In genomic region chr2:47039913-47040562, GRCh38 we compare ENCODE assay signal across 13 cellular contexts.
DNase-seq lines count a peak whose midpoint lies in the region; ATAC-seq and TF ChIP-seq lines count a peak whose summit lies in the region.
"Had no signal": no experiment of that assay in that cellular context is flagged by ENCODE, and none has a peak within 500 bp of the region (broad histone marks: within the 10 kb centered on the region; RNA-seq: fewer than 3 reads in every experiment).

No MANE protein-coding gene starts in this region.

- intact Hi-C loops in activated CD4-positive, alpha-beta memory T cell treated with anti-CD3 and anti-CD28 coated beads for 36 hours (cut with micrococcal nuclease) = no loop called here

- POLR2A ChIA-PET in activated CD4-positive, alpha-beta memory T cell treated with anti-CD3 and anti-CD28 coated beads, Interleukin-2, amount 10 ng/mL, durations not matched to agents 7 days and 5 days (lab: Charles Lee) = no interaction called here
- POLR2A ChIA-PET in activated CD4-positive, alpha-beta memory T cell treated with anti-CD3 and anti-CD28 coated beads for 36 hours (lab: Charles Lee) = no interaction called here

- no peak for TF ChIP-seq CTCF in thoracic aorta (IDR thresholded peaks at IDR 0.05)

- H3K9me3 ChIP-seq in thoracic aorta = no peaks in the 10 kb centered on the region
- H3K9me3 ChIP-seq: testis had no signal

- H3K9me3 Mint-ChIP-seq in activated CD4-positive, alpha-beta memory T cell treated with anti-CD3 and anti-CD28 coated beads, Interleukin-2, amount 10 ng/mL, durations not matched to agents 7 days and 5 days = no peaks in the 10 kb centered on the region
- H3K9me3 Mint-ChIP-seq in activated CD4-positive, alpha-beta memory T cell treated with anti-CD3 and anti-CD28 coated beads for 36 hours = no peaks in the 10 kb centered on the region

- H3K27me3 Mint-ChIP-seq in activated CD4-positive, alpha-beta memory T cell treated with anti-CD3 and anti-CD28 coated beads, Interleukin-2, amount 10 ng/mL, durations not matched to agents 7 days and 5 days = no peaks in the 10 kb centered on the region
- H3K27me3 Mint-ChIP-seq in activated CD4-positive, alpha-beta memory T cell treated with anti-CD3 and anti-CD28 coated beads for 36 hours = no peaks in the 10 kb centered on the region

- H3K4me3 ChIP-seq in thoracic aorta = no peak overlapping the region
- H3K4me3 ChIP-seq: testis had no signal

- no peak overlapping the region for H3K4me3 Mint-ChIP-seq in activated CD4-positive, alpha-beta memory T cell treated with anti-CD3 and anti-CD28 coated beads, Interleukin-2, amount 10 ng/mL, durations not matched to agents 7 days and 5 days
- no peak overlapping the region for H3K4me3 Mint-ChIP-seq in activated CD4-positive, alpha-beta memory T cell treated with anti-CD3 and anti-CD28 coated beads for 36 hours

- peak overlapping the region; percentile 77 for H3K27ac Mint-ChIP-seq in activated CD4-positive, alpha-beta memory T cell treated with anti-CD3 and anti-CD28 coated beads, Interleukin-2, amount 10 ng/mL, durations not matched to agents 7 days and 5 days
- H3K27ac Mint-ChIP-seq in activated CD4-positive, alpha-beta memory T cell treated with anti-CD3 and anti-CD28 coated beads for 36 hours = no peak overlapping the region

- CTCF ChIA-PET in activated CD4-positive, alpha-beta memory T cell treated with anti-CD3 and anti-CD28 coated beads, Interleukin-2, amount 10 ng/mL, durations not matched to agents 7 days and 5 days (lab: Charles Lee) = no interaction called here
- CTCF ChIA-PET in activated CD4-positive, alpha-beta memory T cell treated with anti-CD3 and anti-CD28 coated beads for 36 hours (lab: Charles Lee) = interaction anchor here (1.2 kb wide), 1 partner anchor 283 kb away, joined by 3 read pairs; no protein-coding TSS in a partner anchor

- ATAC-seq in thoracic aorta (ENCODE audit: insufficient number of reproducible peaks, low FRiP score, low read depth) (no peak), GM19463 (IDR thresholded peaks at IDR 0.05; ENCODE audit: unreplicated experiment) (no peak)

- H3K27ac ChIP-seq in caudate nucleus (ENCODE audit: low read depth, low read length) = peak overlapping the region; percentile 94
- peak overlapping the region; percentile 65 to 94 for H3K27ac ChIP-seq in thoracic aorta
- H3K27ac ChIP-seq: KMS-11, VCaP had no signal

- H3K27me3 ChIP-seq in thoracic aorta (replicated peaks; ENCODE audit: insufficient read depth) = no peaks in the 10 kb centered on the region
- H3K27me3 ChIP-seq: testis had no signal

- H3K36me3 Mint-ChIP-seq in activated CD4-positive, alpha-beta memory T cell treated with anti-CD3 and anti-CD28 coated beads, Interleukin-2, amount 10 ng/mL, durations not matched to agents 7 days and 5 days (ENCODE audit: low read depth) = peaks cover 28% of the 10 kb centered on the region
- peaks cover 15% of the 10 kb centered on the region for H3K36me3 Mint-ChIP-seq in activated CD4-positive, alpha-beta memory T cell treated with anti-CD3 and anti-CD28 coated beads for 36 hours

- no peak for DNase-seq in activated CD4-positive, alpha-beta memory T cell treated with anti-CD3 and anti-CD28 coated beads, Interleukin-2, amount 10 ng/mL, durations not matched to agents 7 days and 5 days
- no peak for DNase-seq in activated CD4-positive, alpha-beta memory T cell treated with anti-CD3 and anti-CD28 coated beads for 36 hours
- DNase-seq in caudate nucleus (lab: John Stamatoyannopoulos, UW) (peak in 2 of 61 donors; percentile 15 to 36), medulla oblongata (ENCODE audit: extremely low spot score) (peak; percentile 71), thoracic aorta (ENCODE audit: low spot score) (no peak), SKM-1 (lab: John Stamatoyannopoulos, UW; ENCODE audit: unreplicated experiment) (no peak), NCI-H1694 (lab: John Stamatoyannopoulos, UW) (no peak)
- DNase-seq: NCI-H187, NCI-H82, testis had no signal

- peaks cover 14% of the 10 kb centered on the region for H3K4me1 Mint-ChIP-seq in activated CD4-positive, alpha-beta memory T cell treated with anti-CD3 and anti-CD28 coated beads, Interleukin-2, amount 10 ng/mL, durations not matched to agents 7 days and 5 days
- peaks cover 11% of the 10 kb centered on the region for H3K4me1 Mint-ChIP-seq in activated CD4-positive, alpha-beta memory T cell treated with anti-CD3 and anti-CD28 coated beads for 36 hours (ENCODE audit: low read depth)

- H3K36me3 ChIP-seq in thoracic aorta = peaks cover 3% of the 10 kb centered on the region

- peaks cover 37 to 87% of the 10 kb centered on the region in 2 donors for H3K4me1 ChIP-seq in thoracic aorta (ENCODE audit: control insufficient read depth in 1 of 2, low read depth in 2 of 2)
